1 cellular context compared by ENCODE assay signal in the genomic region with DNA sequence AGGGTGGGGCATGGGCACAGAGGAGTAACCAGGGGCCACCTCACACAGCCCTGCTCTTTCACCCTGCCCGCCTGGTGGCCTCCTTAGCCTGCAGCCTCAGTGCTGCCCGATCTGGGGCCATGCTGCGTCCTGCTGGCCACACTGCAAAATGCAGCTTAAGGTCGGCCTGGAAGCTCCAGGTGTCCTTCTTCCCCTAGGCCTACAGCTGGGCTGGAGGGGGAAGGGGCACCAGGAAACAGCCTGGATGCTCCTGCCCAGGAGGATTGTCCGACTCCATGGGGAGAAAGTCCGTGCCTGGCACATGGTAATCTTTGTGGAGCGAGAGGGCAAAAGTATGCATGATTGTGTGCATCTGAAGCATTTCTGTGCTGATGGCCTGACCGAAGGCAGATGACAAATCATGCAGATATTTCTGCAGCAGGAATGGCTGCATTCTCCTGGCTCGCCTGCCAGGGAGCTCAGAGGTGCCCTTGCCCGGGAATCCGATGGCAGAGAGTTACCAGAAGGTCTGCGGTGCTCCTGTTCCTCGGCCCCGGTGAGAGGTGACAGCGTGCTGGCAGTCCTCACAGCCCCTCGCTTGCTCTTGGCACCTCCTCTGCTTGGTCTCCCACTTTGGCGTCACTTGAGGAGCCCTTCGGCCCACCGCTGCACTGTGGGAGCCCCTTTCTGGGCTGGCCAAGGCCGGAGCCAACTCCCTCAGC.
TF ChIP-seq lines count a peak whose summit lies in the region.

No MANE protein-coding gene starts in this region.

TF ChIP-seq in endothelial cell of umbilical vein, 7 proteins besides CTCF, POLR2A, EP300 and RAD21:
- no peak for TF ChIP-seq JUN (IDR thresholded peaks at IDR 0.05; ENCODE audit: borderline replicate concordance, insufficient read depth, insufficient read length, low read depth)
- TF ChIP-seq, protein P1, sequence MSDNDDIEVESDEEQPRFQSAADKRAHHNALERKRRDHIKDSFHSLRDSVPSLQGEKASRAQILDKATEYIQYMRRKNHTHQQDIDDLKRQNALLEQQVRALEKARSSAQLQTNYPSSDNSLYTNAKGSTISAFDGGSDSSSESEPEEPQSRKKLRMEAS (IDR thresholded peaks at IDR 0.05; ENCODE audit: insufficient read depth, insufficient read length), result no peak
- TF ChIP-seq EZH2 (IDR thresholded peaks at IDR 0.05; ENCODE audit: borderline replicate concordance, low read depth, low read length, severe bottlenecking), result no peak
- no peak for TF ChIP-seq GATA2 (IDR thresholded peaks at IDR 0.05; ENCODE audit: insufficient read depth, insufficient read length, low read depth, low read length)
- no peak for TF ChIP-seq POLR2AphosphoS5 (IDR thresholded peaks at IDR 0.05; ENCODE audit: insufficient read depth, low read depth, low read length)
- TF ChIP-seq MYC (IDR thresholded peaks at IDR 0.05; ENCODE audit: low read depth, low read length), result no peak
- TF ChIP-seq FOS (IDR thresholded peaks at IDR 0.05; ENCODE audit: borderline replicate concordance, insufficient read depth, low read length), result no peak
